2 cellular contexts compared by ENCODE assay signal in the genomic region with DNA sequence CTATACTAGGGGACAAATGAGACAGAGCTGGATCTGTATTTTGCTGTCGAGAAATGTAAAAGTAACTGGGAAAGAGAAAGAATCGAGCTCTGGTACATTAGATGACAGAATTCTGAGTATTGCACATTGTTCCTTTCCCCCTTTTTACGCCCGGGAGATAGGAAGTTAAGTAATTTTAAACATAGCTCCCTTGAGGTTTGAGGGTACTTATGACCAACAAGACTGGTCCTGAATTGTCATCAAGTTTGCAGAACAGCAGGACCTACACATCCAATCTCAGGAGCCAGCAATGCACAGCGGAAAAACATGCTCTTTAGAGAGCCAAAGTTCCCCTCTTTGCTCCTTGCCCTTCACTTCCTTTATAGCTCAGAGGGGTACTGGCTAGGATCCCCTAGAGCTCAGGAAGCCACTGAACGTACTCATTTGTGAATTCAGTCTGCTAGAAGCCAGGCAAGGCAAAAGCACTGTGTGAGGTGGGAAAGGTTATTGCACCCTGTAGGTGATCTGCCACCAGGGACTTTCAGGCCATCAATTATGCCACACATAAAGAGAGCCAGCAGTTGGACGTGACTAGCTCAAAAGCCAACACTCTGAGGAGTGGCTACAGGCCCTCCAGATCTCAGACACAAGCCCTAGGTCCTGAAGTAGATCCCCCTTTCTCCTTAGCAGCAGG.
TF ChIP-seq lines count a peak whose summit lies in the region.

No MANE protein-coding gene starts in this region.

TF ChIP-seq in HepG2, 621 proteins besides CTCF, POLR2A, EP300 and RAD21:
- no peak for TF ChIP-seq ZSCAN20 (CRISPR knock-in tag; IDR thresholded peaks at IDR 0.05; ENCODE audit: borderline replicate concordance)
- TF ChIP-seq ZNF766 (CRISPR knock-in tag; IDR thresholded peaks at IDR 0.05; ENCODE audit: borderline replicate concordance), result no peak
- no peak for TF ChIP-seq POLR2AphosphoS5 (IDR thresholded peaks at IDR 0.05; ENCODE audit: low read depth, low read length)
- TF ChIP-seq ZFP41 (CRISPR knock-in tag; IDR thresholded peaks at IDR 0.05; ENCODE audit: borderline replicate concordance), result no peak
- TF ChIP-seq IKZF1 (IDR thresholded peaks at IDR 0.05), result no peak
- no peak for TF ChIP-seq ZNF343 (CRISPR knock-in tag; IDR thresholded peaks at IDR 0.05)
- TF ChIP-seq ZNF839 (CRISPR knock-in tag; IDR thresholded peaks at IDR 0.05; ENCODE audit: borderline replicate concordance), result no peak

TF ChIP-seq in WTC11, 78 proteins besides CTCF, POLR2A, EP300 and RAD21:
- no peak for TF ChIP-seq SP1 (CRISPR knock-in tag; conservative IDR thresholded peaks at IDR 0.05)
- TF ChIP-seq ZBTB21 (CRISPR knock-in tag; IDR thresholded peaks at IDR 0.05; ENCODE audit: borderline replicate concordance), result no peak
- TF ChIP-seq, protein P1, sequence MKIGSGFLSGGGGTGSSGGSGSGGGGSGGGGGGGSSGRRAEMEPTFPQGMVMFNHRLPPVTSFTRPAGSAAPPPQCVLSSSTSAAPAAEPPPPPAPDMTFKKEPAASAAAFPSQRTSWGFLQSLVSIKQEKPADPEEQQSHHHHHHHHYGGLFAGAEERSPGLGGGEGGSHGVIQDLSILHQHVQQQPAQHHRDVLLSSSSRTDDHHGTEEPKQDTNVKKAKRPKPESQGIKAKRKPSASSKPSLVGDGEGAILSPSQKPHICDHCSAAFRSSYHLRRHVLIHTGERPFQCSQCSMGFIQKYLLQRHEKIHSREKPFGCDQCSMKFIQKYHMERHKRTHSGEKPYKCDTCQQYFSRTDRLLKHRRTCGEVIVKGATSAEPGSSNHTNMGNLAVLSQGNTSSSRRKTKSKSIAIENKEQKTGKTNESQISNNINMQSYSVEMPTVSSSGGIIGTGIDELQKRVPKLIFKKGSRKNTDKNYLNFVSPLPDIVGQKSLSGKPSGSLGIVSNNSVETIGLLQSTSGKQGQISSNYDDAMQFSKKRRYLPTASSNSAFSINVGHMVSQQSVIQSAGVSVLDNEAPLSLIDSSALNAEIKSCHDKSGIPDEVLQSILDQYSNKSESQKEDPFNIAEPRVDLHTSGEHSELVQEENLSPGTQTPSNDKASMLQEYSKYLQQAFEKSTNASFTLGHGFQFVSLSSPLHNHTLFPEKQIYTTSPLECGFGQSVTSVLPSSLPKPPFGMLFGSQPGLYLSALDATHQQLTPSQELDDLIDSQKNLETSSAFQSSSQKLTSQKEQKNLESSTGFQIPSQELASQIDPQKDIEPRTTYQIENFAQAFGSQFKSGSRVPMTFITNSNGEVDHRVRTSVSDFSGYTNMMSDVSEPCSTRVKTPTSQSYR (CRISPR knock-in tag; IDR thresholded peaks at IDR 0.05), result no peak
- TF ChIP-seq CBFB (CRISPR knock-in tag; IDR thresholded peaks at IDR 0.05; ENCODE audit: low read depth), result no peak
- TF ChIP-seq ZNF121 (CRISPR knock-in tag; IDR thresholded peaks at IDR 0.05), result no peak
- TF ChIP-seq ZNF423 (CRISPR knock-in tag; IDR thresholded peaks at IDR 0.05), result no peak
- TF ChIP-seq, protein P2, sequence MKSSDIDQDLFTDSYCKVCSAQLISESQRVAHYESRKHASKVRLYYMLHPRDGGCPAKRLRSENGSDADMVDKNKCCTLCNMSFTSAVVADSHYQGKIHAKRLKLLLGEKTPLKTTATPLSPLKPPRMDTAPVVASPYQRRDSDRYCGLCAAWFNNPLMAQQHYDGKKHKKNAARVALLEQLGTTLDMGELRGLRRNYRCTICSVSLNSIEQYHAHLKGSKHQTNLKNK (CRISPR knock-in tag; IDR thresholded peaks at IDR 0.05), result no peak
- no peak for TF ChIP-seq ZNF671 (CRISPR knock-in tag; IDR thresholded peaks at IDR 0.05)
- TF ChIP-seq, protein P3, sequence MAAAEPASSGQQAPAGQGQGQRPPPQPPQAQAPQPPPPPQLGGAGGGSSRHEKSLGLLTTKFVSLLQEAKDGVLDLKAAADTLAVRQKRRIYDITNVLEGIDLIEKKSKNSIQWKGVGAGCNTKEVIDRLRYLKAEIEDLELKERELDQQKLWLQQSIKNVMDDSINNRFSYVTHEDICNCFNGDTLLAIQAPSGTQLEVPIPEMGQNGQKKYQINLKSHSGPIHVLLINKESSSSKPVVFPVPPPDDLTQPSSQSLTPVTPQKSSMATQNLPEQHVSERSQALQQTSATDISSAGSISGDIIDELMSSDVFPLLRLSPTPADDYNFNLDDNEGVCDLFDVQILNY (CRISPR knock-in tag; IDR thresholded peaks at IDR 0.05), result no peak
- TF ChIP-seq CREB1 (CRISPR knock-in tag; IDR thresholded peaks at IDR 0.05), result no peak
- no peak for TF ChIP-seq IRF2 (CRISPR knock-in tag; IDR thresholded peaks at IDR 0.05; ENCODE audit: borderline replicate concordance, low read depth)
- TF ChIP-seq ZNF263 (CRISPR knock-in tag; IDR thresholded peaks at IDR 0.05; ENCODE audit: low read depth), result no peak
- TF ChIP-seq, protein P4, sequence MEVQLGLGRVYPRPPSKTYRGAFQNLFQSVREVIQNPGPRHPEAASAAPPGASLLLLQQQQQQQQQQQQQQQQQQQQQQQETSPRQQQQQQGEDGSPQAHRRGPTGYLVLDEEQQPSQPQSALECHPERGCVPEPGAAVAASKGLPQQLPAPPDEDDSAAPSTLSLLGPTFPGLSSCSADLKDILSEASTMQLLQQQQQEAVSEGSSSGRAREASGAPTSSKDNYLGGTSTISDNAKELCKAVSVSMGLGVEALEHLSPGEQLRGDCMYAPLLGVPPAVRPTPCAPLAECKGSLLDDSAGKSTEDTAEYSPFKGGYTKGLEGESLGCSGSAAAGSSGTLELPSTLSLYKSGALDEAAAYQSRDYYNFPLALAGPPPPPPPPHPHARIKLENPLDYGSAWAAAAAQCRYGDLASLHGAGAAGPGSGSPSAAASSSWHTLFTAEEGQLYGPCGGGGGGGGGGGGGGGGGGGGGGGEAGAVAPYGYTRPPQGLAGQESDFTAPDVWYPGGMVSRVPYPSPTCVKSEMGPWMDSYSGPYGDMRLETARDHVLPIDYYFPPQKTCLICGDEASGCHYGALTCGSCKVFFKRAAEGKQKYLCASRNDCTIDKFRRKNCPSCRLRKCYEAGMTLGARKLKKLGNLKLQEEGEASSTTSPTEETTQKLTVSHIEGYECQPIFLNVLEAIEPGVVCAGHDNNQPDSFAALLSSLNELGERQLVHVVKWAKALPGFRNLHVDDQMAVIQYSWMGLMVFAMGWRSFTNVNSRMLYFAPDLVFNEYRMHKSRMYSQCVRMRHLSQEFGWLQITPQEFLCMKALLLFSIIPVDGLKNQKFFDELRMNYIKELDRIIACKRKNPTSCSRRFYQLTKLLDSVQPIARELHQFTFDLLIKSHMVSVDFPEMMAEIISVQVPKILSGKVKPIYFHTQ (CRISPR knock-in tag; IDR thresholded peaks at IDR 0.05), result no peak
- TF ChIP-seq, protein P5, sequence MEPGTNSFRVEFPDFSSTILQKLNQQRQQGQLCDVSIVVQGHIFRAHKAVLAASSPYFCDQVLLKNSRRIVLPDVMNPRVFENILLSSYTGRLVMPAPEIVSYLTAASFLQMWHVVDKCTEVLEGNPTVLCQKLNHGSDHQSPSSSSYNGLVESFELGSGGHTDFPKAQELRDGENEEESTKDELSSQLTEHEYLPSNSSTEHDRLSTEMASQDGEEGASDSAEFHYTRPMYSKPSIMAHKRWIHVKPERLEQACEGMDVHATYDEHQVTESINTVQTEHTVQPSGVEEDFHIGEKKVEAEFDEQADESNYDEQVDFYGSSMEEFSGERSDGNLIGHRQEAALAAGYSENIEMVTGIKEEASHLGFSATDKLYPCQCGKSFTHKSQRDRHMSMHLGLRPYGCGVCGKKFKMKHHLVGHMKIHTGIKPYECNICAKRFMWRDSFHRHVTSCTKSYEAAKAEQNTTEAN (CRISPR knock-in tag; IDR thresholded peaks at IDR 0.05), result no peak
- TF ChIP-seq NR2C2 (CRISPR knock-in tag; IDR thresholded peaks at IDR 0.05), result no peak
- TF ChIP-seq, protein P6, sequence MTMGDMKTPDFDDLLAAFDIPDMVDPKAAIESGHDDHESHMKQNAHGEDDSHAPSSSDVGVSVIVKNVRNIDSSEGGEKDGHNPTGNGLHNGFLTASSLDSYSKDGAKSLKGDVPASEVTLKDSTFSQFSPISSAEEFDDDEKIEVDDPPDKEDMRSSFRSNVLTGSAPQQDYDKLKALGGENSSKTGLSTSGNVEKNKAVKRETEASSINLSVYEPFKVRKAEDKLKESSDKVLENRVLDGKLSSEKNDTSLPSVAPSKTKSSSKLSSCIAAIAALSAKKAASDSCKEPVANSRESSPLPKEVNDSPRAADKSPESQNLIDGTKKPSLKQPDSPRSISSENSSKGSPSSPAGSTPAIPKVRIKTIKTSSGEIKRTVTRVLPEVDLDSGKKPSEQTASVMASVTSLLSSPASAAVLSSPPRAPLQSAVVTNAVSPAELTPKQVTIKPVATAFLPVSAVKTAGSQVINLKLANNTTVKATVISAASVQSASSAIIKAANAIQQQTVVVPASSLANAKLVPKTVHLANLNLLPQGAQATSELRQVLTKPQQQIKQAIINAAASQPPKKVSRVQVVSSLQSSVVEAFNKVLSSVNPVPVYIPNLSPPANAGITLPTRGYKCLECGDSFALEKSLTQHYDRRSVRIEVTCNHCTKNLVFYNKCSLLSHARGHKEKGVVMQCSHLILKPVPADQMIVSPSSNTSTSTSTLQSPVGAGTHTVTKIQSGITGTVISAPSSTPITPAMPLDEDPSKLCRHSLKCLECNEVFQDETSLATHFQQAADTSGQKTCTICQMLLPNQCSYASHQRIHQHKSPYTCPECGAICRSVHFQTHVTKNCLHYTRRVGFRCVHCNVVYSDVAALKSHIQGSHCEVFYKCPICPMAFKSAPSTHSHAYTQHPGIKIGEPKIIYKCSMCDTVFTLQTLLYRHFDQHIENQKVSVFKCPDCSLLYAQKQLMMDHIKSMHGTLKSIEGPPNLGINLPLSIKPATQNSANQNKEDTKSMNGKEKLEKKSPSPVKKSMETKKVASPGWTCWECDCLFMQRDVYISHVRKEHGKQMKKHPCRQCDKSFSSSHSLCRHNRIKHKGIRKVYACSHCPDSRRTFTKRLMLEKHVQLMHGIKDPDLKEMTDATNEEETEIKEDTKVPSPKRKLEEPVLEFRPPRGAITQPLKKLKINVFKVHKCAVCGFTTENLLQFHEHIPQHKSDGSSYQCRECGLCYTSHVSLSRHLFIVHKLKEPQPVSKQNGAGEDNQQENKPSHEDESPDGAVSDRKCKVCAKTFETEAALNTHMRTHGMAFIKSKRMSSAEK (CRISPR knock-in tag; IDR thresholded peaks at IDR 0.05; ENCODE audit: borderline replicate concordance), result no peak
- no peak for TF ChIP-seq FOXK1 (CRISPR knock-in tag; IDR thresholded peaks at IDR 0.05)
- no peak for TF ChIP-seq TP53 (CRISPR knock-in tag; IDR thresholded peaks at IDR 0.05)
TF ChIP-seq in WTC11: peak in this region for 0.
